3 cellular contexts compared by ENCODE assay signal in genomic region chr19:33801411-33801810, GRCh38.
A peak's percentile ranks its signal among the peaks of the same experiment; 100 is the strongest.
TF ChIP-seq lines count a peak whose summit lies in the region.

No MANE protein-coding gene starts in this region.

TF ChIP-seq in A549, 52 proteins besides CTCF, POLR2A, EP300 and RAD21 (continued from another document):
- TF ChIP-seq USF2 (IDR thresholded peaks at IDR 0.05) = no peak
- TF ChIP-seq CBX8 (IDR thresholded peaks at IDR 0.05) = no peak
- TF ChIP-seq TP53 (CRISPR knock-in tag; IDR thresholded peaks at IDR 0.05) = no peak
- no peak for TF ChIP-seq SREBF2 (IDR thresholded peaks at IDR 0.05)
- no peak for TF ChIP-seq RFX5 (IDR thresholded peaks at IDR 0.05)
- TF ChIP-seq FOSB (CRISPR knock-in tag; IDR thresholded peaks at IDR 0.05) = no peak
- TF ChIP-seq FOXS1 (CRISPR knock-in tag; IDR thresholded peaks at IDR 0.05) = no peak
- no peak for TF ChIP-seq MAX (IDR thresholded peaks at IDR 0.05)
- TF ChIP-seq CEBPB (IDR thresholded peaks at IDR 0.05) = no peak
- no peak for TF ChIP-seq JUNB (IDR thresholded peaks at IDR 0.05)
- TF ChIP-seq RNF2 (IDR thresholded peaks at IDR 0.05; ENCODE audit: borderline replicate concordance, low read depth) = no peak
- TF ChIP-seq CBX2 (IDR thresholded peaks at IDR 0.05; ENCODE audit: borderline replicate concordance, low read depth) = no peak

TF ChIP-seq in HEK293, 187 proteins besides CTCF, POLR2A, EP300 and RAD21 (continued from another document):
- no peak for TF ChIP-seq ZNF501 (tag by site-specific recombination; IDR thresholded peaks at IDR 0.05)
- TF ChIP-seq KLF8 (tag by site-specific recombination; IDR thresholded peaks at IDR 0.05) = no peak
- no peak for TF ChIP-seq ZNF558 (tag by site-specific recombination; IDR thresholded peaks at IDR 0.05)

TF ChIP-seq in K562, 482 proteins besides CTCF, POLR2A, EP300 and RAD21:
- TF ChIP-seq UBTF (IDR thresholded peaks at IDR 0.05; ENCODE audit: borderline replicate concordance in 1 of 2, low read depth in 2 of 2, low read length in 2 of 2) (no peak), POLR2G (IDR thresholded peaks at IDR 0.05; ENCODE audit: low read depth, low read length) (0 out of 2 replicates have a peak, but pooled peaks have one; percentile 1)
TF ChIP-seq in K562: peak in this region for 1.
